ENCODE assay signal across 37 cellular contexts in genomic region chr16:49260253-49260652, GRCh38. TPM values are rescaled to one million over a fixed set of nuclear protein-coding genes. Genes with fewer than 3 reads are reported as not detected.
"Had no signal": no experiment of that assay in that cellular context is flagged by ENCODE, and none has a peak within 500 bp of the region (broad histone marks: within the 10 kb centered on the region; RNA-seq: fewer than 3 reads in every experiment).

No MANE protein-coding gene starts in this region.

- H3K4me3 ChIP-seq: adrenal gland, body of pancreas, breast epithelium had no signal

- H3K9me3 ChIP-seq: adrenal gland, body of pancreas, breast epithelium had no signal

- H3K4me1 ChIP-seq: adrenal gland, breast epithelium had no signal

- FAIRE-seq: astrocyte, TTC549 had no signal

- H3K27ac ChIP-seq: adrenal gland, body of pancreas, brain microvascular endothelial cell, breast epithelium, VCaP had no signal

- H3K27me3 ChIP-seq: adrenal gland, body of pancreas, brain microvascular endothelial cell had no signal

- DNase-seq: activated B cell treated with CpG ODN at 0.5 μM for 24 hours; activated CD4-positive, alpha-beta memory T cell treated with anti-CD3 and anti-CD28 coated beads for 36 hours; activated CD4-positive, alpha-beta T cell treated with anti-CD3 and anti-CD28 coated beads for 4 hours; activated CD4-positive, alpha-beta T cell treated with anti-CD3 and anti-CD28 coated beads, Interleukin-2, amount 10 ng/mL, durations not matched to agents 24 days and 14 days; activated CD4-positive, alpha-beta T cell treated with anti-CD3 and anti-CD28 coated beads, Interleukin-2, amount 50 U/mL, for 1 hour; activated CD4-positive, alpha-beta T cell treated with anti-CD3 and anti-CD28 coated beads, Interleukin-2, amount 50 U/mL, for 4 hours; activated CD4-positive, CD25-positive, alpha-beta regulatory T cell treated with anti-CD3 and anti-CD28 coated beads, Interleukin-2, amount 50 U/mL, for 72 hours; activated CD8-positive, alpha-beta memory T cell treated with anti-CD3 and anti-CD28 coated beads, Interleukin-2, amount 50 U/mL, for 4 hours; activated CD8-positive, alpha-beta T cell treated with anti-CD3 and anti-CD28 coated beads for 36 hours; activated effector memory CD4-positive, alpha-beta T cell treated with anti-CD3 and anti-CD28 coated beads, Interleukin-2, amount 50 U/mL, for 16 hours; activated gamma-delta T cell treated with Interleukin-2 at 50 U/mL for 16 hours; activated naive CD4-positive, alpha-beta T cell; activated naive CD4-positive, alpha-beta T cell treated with anti-CD3 and anti-CD28 coated beads for 36 hours; activated naive CD4-positive, alpha-beta T cell treated with anti-CD3 and anti-CD28 coated beads, Interleukin-2, amount 50 U/mL, for 16 hours; activated naive CD8-positive, alpha-beta T cell treated with anti-CD3 and anti-CD28 coated beads for 36 hours; activated T-cell treated with anti-CD3 and anti-CD28 coated beads for 4 hours; activated T-cell treated with anti-CD3 and anti-CD28 coated beads, Interleukin-2, amount 50 U/mL, for 1 hour; activated T-cell treated with anti-CD3 and anti-CD28 coated beads, Interleukin-2, amount 50 U/mL, for 4 hours; activated T-cell treated with anti-CD3 and anti-CD28 coated beads, Interleukin-2, amount 50 U/mL, for 72 hours; adrenal gland; amniotic stem cell; aorta; body of pancreas; brain microvascular endothelial cell; central memory CD4-positive, alpha-beta T cell; T-cell; T-helper 17 cell had no signal

- H3K36me3 ChIP-seq: adrenal gland, brain microvascular endothelial cell, breast epithelium had no signal

- ATAC-seq: activated CD8-positive, alpha-beta T cell treated with anti-CD3 and anti-CD28 coated beads for 36 hours; activated naive CD4-positive, alpha-beta T cell treated with anti-CD3 and anti-CD28 coated beads, Interleukin-2, amount 50 U/mL, for 72 hours; activated T-cell treated with anti-CD3 and anti-CD28 coated beads, Interleukin-2, amount 50 U/mL, for 4 hours; activated T-cell treated with anti-CD3 and anti-CD28 coated beads, Interleukin-2, amount 50 U/mL, for 72 hours; activated T-helper 17 cell treated with anti-CD3 and anti-CD28 coated beads, Interleukin-2, amount 50 U/mL, for 72 hours; body of pancreas; T-cell; T-helper 17 cell had no signal

RNA-seq across cellular contexts. Expression of gene CBLN1, which starts 21.4 kb away (rescaled TPM):
- total RNA-seq: activated B cell treated with CpG ODN at 0.5 μM for 24 hours; activated CD4-positive, alpha-beta memory T cell treated with anti-CD3 and anti-CD28 coated beads for 36 hours; activated CD4-positive, alpha-beta T cell treated with anti-CD3 and anti-CD28 coated beads, Interleukin-2, amount 10 ng/mL, durations not matched to agents 24 days and 14 days; activated CD8-positive, alpha-beta memory T cell treated with anti-CD3 and anti-CD28 coated beads for 36 hours; activated CD8-positive, alpha-beta T cell treated with anti-CD3 and anti-CD28 coated beads for 36 hours; activated naive CD4-positive, alpha-beta T cell treated with anti-CD3 and anti-CD28 coated beads for 36 hours; activated naive CD4-positive, alpha-beta T cell treated with anti-CD3 and anti-CD28 coated beads, Interleukin-2, amount 50 U/mL, for 72 hours; activated naive CD8-positive, alpha-beta T cell treated with anti-CD3 and anti-CD28 coated beads for 36 hours; activated T-cell treated with anti-CD3 and anti-CD28 coated beads, Interleukin-2, amount 50 U/mL, for 4 hours; activated T-cell treated with anti-CD3 and anti-CD28 coated beads, Interleukin-2, amount 50 U/mL, for 72 hours; activated T-helper 1 cell treated with anti-CD3 and anti-CD28 coated beads, Interleukin-12 subunit alpha, Interleukin-12 subunit beta, Interleukin-2, Interleukin-4 antibody, amounts not matched to agents 30 ng/mL and 10 ng/mL and 1 ng/mL, durations not matched to agents 14 hours and 24 hours and 36 hours; activated T-helper 17 cell treated with anti-CD3 and anti-CD28 coated beads, Interleukin-2, amount 50 U/mL, for 72 hours; T-cell; T-helper 1 cell treated with Interleukin-12 subunit alpha and Interleukin-12 subunit beta and Interleukin-4 antibody, amounts not matched to agents 30 ng/mL and 1 ng/mL, for 36 hours; T-helper 17 cell; T-helper 2 cell treated with Interferon-gamma antibody and Interleukin-4, amounts not matched to agents 100 ng/mL and 5 ng/mL, for 36 hours had no signal
- polyA plus RNA-seq: aorta had no signal
